Comparison of ENCODE assay signal across 9 cellular contexts in the genomic region with DNA sequence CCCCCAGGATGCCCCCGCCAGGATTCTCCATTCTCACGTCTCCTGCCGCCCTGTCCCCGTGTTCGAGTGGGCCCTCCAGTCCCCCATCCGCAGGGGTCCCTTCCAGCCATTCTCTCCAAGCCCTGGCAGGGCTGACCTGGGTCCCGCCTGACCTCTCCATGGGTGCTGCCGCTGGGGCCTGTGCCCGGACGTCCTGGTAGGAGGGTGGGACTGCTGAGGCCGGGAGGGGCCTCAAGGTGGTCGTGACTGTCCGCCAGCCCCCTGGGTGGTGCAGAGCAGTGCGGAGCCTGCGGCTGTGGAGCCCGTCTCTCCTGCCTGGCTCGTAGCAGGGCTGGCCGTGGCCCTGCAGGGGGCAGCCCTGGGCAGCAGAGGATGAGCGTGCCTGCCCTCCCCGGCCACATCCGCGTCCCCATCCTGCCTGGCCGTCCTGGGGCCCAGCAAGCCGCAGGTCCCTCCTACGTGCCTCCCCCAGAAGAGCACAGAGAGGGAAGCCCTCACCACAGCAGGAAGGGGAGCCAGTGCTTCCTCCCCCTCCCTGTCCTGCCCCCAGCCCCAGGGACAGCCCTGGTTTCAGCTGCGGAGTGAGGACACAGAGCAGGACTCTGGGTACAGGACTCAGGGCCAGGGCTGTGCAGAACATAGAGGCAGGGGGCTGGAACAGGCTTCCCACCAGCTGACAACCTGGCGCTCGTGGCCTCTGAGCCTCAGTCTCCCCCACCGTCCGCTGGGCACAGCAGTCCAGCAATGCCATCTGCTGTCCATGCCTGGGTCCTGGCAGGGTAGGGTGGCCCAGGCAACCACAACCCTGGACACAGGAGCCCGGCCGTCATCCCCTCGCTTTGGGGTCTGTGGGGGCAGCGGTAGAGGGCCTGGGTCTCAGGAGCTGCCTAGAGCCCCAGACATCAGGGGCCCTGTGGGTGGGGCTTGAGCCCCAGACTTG. TPM values are rescaled to one million over a fixed set of nuclear protein-coding genes. Genes with fewer than 3 reads are reported as not detected.
DNase-seq lines count a peak whose midpoint lies in the region; ATAC-seq and TF ChIP-seq lines count a peak whose summit lies in the region.
"Had no signal": no experiment of that assay in that cellular context is flagged by ENCODE, and none has a peak within 500 bp of the region (broad histone marks: within the 10 kb centered on the region; RNA-seq: fewer than 3 reads in every experiment).

No MANE protein-coding gene starts in this region.

- no peaks in the 10 kb centered on the region for H3K36me3 Mint-ChIP-seq in CD4-positive, CD25-positive, alpha-beta regulatory T cell
- no peaks in the 10 kb centered on the region for H3K36me3 Mint-ChIP-seq in naive thymus-derived CD8-positive, alpha-beta T cell
- H3K36me3 Mint-ChIP-seq: IgD-negative memory B cell had no signal

- peaks cover 0 to 14% (median 0%) of the 10 kb centered on the region in 4 donors for H3K4me1 Mint-ChIP-seq in CD4-positive, CD25-positive, alpha-beta regulatory T cell
- peaks cover 1 to 10% (median 8%) of the 10 kb centered on the region in 4 donors for H3K4me1 Mint-ChIP-seq in naive thymus-derived CD8-positive, alpha-beta T cell

- no peaks in the 10 kb centered on the region for H3K79me2 ChIP-seq in GM23248 (ENCODE audit: insufficient read depth)

- peak overlapping the region in 1 of 4 donors; percentile 21 for H3K4me3 Mint-ChIP-seq in CD4-positive, CD25-positive, alpha-beta regulatory T cell
- peak overlapping the region in 2 of 10 donors; percentile 19 to 30 for H3K4me3 Mint-ChIP-seq in naive thymus-derived CD8-positive, alpha-beta T cell

- H3K4me3 ChIP-seq in CD4-positive, CD25-positive, alpha-beta regulatory T cell (ENCODE audit: low read depth, low read length) = no peak overlapping the region
- no peak overlapping the region for H3K4me3 ChIP-seq in GM23248
- peak overlapping the region in 1 of 4 donors; percentile 6 for H3K4me3 ChIP-seq in stomach

- H3K4me2 ChIP-seq in GM23248 (ENCODE audit: unreplicated experiment) = peak overlapping the region; percentile 13

- H3K9me3 Mint-ChIP-seq in CD4-positive, CD25-positive, alpha-beta regulatory T cell = no peaks in the 10 kb centered on the region
- H3K9me3 Mint-ChIP-seq in naive thymus-derived CD8-positive, alpha-beta T cell = peaks cover 0 to 1% (median 0%) of the 10 kb centered on the region in 9 donors
- H3K9me3 Mint-ChIP-seq: IgD-negative memory B cell had no signal

- no peaks in the 10 kb centered on the region for H3K36me3 ChIP-seq in CD4-positive, CD25-positive, alpha-beta regulatory T cell (ENCODE audit: control insufficient read depth, insufficient read depth, low read length)
- H3K36me3 ChIP-seq in GM23248 (ENCODE audit: low read depth) = no peaks in the 10 kb centered on the region
- H3K36me3 ChIP-seq in stomach = no peaks in the 10 kb centered on the region

- no peak overlapping the region for H3K27ac ChIP-seq in CD4-positive, CD25-positive, alpha-beta regulatory T cell (ENCODE audit: insufficient read depth, low read length, poor library complexity, severe bottlenecking)
- H3K27ac ChIP-seq in GM23248 = no peak overlapping the region
- H3K27ac ChIP-seq in stomach = peak overlapping the region; percentile 51 to 69 (median 58)

- ATAC-seq in CD4-positive, CD25-positive, alpha-beta regulatory T cell (ENCODE audit: low read depth in 2 of 2) = peak; percentile 91 to 93
- ATAC-seq in naive thymus-derived CD8-positive, alpha-beta T cell = peak; percentile 96 to 98
- no peak for ATAC-seq in HG03196 (IDR thresholded peaks at IDR 0.05; ENCODE audit: unreplicated experiment)

- peak overlapping the region; percentile 60 for H2AFZ ChIP-seq in GM23248

- TF ChIP-seq EP300 in stomach (IDR thresholded peaks at IDR 0.05) = no peak

- no peak overlapping the region for H3K27ac Mint-ChIP-seq in CD4-positive, CD25-positive, alpha-beta regulatory T cell
- H3K27ac Mint-ChIP-seq in naive thymus-derived CD8-positive, alpha-beta T cell = peak overlapping the region in 1 of 10 donors; percentile 32
- H3K27ac Mint-ChIP-seq: IgD-negative memory B cell had no signal

- H3K9ac ChIP-seq in GM23248 = peak overlapping the region; percentile 48; the same call in 1 of the 2 replicates

- intact Hi-C loops in stomach (cut with DNase I; ENCODE audit: low total_unique reads) = loop anchor here (10.0 kb wide), 1 partner anchor 207 kb away; a partner anchor contains a TSS

- H3K9me2 ChIP-seq in GM23248 (ENCODE audit: insufficient read depth) = no peaks in the 10 kb centered on the region

- in situ Hi-C loops in GM23248 (cut with MboI) = no loop called here

- H3K27me3 Mint-ChIP-seq in CD4-positive, CD25-positive, alpha-beta regulatory T cell = no peaks in the 10 kb centered on the region
- peaks cover 0 to 1% (median 0%) of the 10 kb centered on the region in 5 donors for H3K27me3 Mint-ChIP-seq in naive thymus-derived CD8-positive, alpha-beta T cell

- peak in 5 of 7 experiments; percentile 60 to 82 (median 64) for TF ChIP-seq CTCF in stomach (IDR thresholded peaks at IDR 0.05)

- peak; percentile 40 to 86 (median 74) for DNase-seq in CD4-positive, CD25-positive, alpha-beta regulatory T cell
- DNase-seq in GM23248 (peak; percentile 87), NOMO-1 (lab: John Stamatoyannopoulos, UW; ENCODE audit: unreplicated experiment in 2 of 2) (peak; percentile 64 to 68), epidermal melanocyte (ENCODE audit: insufficient read length, low spot score) (peak; percentile 90), stomach (peak; percentile 77)
- DNase-seq in activated CD8-positive, alpha-beta memory T cell treated with anti-CD3 and anti-CD28 coated beads, Interleukin-2, amount 50 U/mL, for 4 hours = peak; percentile 65
- DNase-seq in naive thymus-derived CD8-positive, alpha-beta T cell = peak; percentile 33 to 81 (median 62)

- WGBS in GM23248 (ENCODE audit: low coverage in 1 of 2, low lambda C conversion rate in 2 of 2, missing lambda C conversion rate in 2 of 2), 2 experiments = 24 to 28% methylated on average over 32 to 34 of the region's 34 CpGs
- 5 to 45% (median 20%) methylated on average over 6 to 34 of the region's 34 CpGs for WGBS in stomach, 5 donors

- H3K9me3 ChIP-seq in CD4-positive, CD25-positive, alpha-beta regulatory T cell (ENCODE audit: control insufficient read depth in 2 of 2, low read length in 2 of 2) = peaks cover 0 to 2% of the 10 kb centered on the region in 2 experiments
- H3K9me3 ChIP-seq in GM23248 (ENCODE audit: low read depth) (no peaks in the 10 kb centered on the region), stomach (peaks cover 0 to 4% (median 3%) of the 10 kb centered on the region in 4 donors)

- peaks cover 12% of the 10 kb centered on the region for H3K4me1 ChIP-seq in CD4-positive, CD25-positive, alpha-beta regulatory T cell (ENCODE audit: control insufficient read depth, insufficient read depth, low read length, poor library complexity, severe bottlenecking)
- peaks cover 13% of the 10 kb centered on the region for H3K4me1 ChIP-seq in GM23248 (ENCODE audit: insufficient read depth)
- peaks cover 17 to 38% (median 29%) of the 10 kb centered on the region in 4 donors for H3K4me1 ChIP-seq in stomach

- no peaks in the 10 kb centered on the region for H3F3A ChIP-seq in GM23248 (ENCODE audit: insufficient read depth)

- TF ChIP-seq POLR2A in stomach (IDR thresholded peaks at IDR 0.05) = no peak

- no peaks in the 10 kb centered on the region for H3K27me3 ChIP-seq in CD4-positive, CD25-positive, alpha-beta regulatory T cell (ENCODE audit: control insufficient read depth, insufficient read depth, low read length)
- H3K27me3 ChIP-seq in GM23248 (replicated peaks; ENCODE audit: insufficient read depth) (no peaks in the 10 kb centered on the region), stomach (peaks cover 0 to 71% (median 0%) of the 10 kb centered on the region in 3 donors)

- H4K20me1 ChIP-seq in GM23248 (ENCODE audit: insufficient read depth) = no peaks in the 10 kb centered on the region

- POLR2A ChIA-PET in naive thymus-derived CD8-positive, alpha-beta T cell (lab: Charles Lee) = interaction anchor here (0.5 to 2.8 kb wide), 14 partner anchors 11 to 190 kb away, joined by 3 to 15 read pairs (median 4); a partner anchor contains a TSS

RNA-seq across cellular contexts. Expression of a gene that starts 1.5 kb away (rescaled TPM):
- total RNA-seq in CD4-positive, CD25-positive, alpha-beta regulatory T cell = not detected
- polyA plus RNA-seq in CD4-positive, CD25-positive, alpha-beta regulatory T cell = not detected
- total RNA-seq in GM23248 (2014; rRNA removed; shearing (Covaris generic)) = not detected in 2 replicates
- polyA plus RNA-seq in GM23248 (2016; fragmentation: Nextera tagmentation; extraction: Ambion mirVana) (not detected in 2 replicates), stomach (not detected)
- total RNA-seq in naive thymus-derived CD8-positive, alpha-beta T cell = not detected
- not detected for polyA plus RNA-seq in naive thymus-derived CD8-positive, alpha-beta T cell
- total RNA-seq in stomach = not detected
- polyA plus RNA-seq: IgD-negative memory B cell had no signal

RNA-seq across cellular contexts. Expression of a gene that starts 41.9 kb away (rescaled TPM):
- total RNA-seq in CD4-positive, CD25-positive, alpha-beta regulatory T cell = 215 TPM
- polyA plus RNA-seq in CD4-positive, CD25-positive, alpha-beta regulatory T cell = 1 to 10 TPM; 2.1 to 7.3 (median 2.8) TPM
- 2.0 and 3.6 TPM in 2 replicates for total RNA-seq in GM23248 (2014; rRNA removed; shearing (Covaris generic))
- polyA plus RNA-seq in GM23248 (2016; fragmentation: Nextera tagmentation; extraction: Ambion mirVana) = 0.18 and 0.19 TPM in 2 replicates
- total RNA-seq in naive thymus-derived CD8-positive, alpha-beta T cell = 100 to 1,000 TPM; 151 to 153 TPM
- polyA plus RNA-seq in naive thymus-derived CD8-positive, alpha-beta T cell = 1 to 10 TPM in 2 of 3 donors, under 1 TPM in 1; 0.54 to 3.0 (median 1.6) TPM
- 100 to 1,000 TPM in 1 of 5 donors, 10 to 100 TPM in 3, 1 to 10 TPM in 1; 8.0 to 103 (median 36.2) TPM for total RNA-seq in stomach
- polyA plus RNA-seq in stomach = 10 to 100 TPM; 11.8 to 15.4 (median 14.1) TPM

Comparison
In these comparisons a context has a peak if more than half of its experiments do, and no peak if none do; other contexts are left out.
1. H3K27ac ChIP-seq: peak in stomach (5 of 5); none in CD4-positive, CD25-positive, alpha-beta regulatory T cell (single experiment) and GM23248 (single experiment).
2. Peak in every context shown above with its lines, with median percentiles within 50 percentile points of each other: DNase-seq.